Comparison of ENCODE assay signal across 11 cellular contexts in the genomic region with DNA sequence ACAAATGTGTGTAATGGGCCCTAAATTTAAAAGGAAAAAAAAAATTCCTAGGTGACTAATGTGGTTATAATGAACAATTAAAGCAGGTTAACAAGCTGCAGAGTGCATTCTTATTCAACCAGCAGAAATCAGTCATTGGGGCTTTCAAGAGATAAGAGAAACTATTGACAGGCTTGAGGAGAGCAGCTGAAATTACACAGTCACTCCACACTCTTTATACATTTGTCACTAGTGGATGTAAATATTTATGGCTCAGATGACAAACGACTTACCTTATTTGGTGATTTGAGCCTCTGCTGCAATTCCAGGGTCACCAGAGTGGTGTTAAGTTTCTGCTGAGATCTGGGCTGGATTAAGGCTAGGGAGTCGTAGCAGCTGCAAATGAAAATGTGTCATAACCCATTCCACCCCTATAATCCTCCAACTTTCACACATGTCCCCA.
DNase-seq lines count a peak whose midpoint lies in the region; ATAC-seq and TF ChIP-seq lines count a peak whose summit lies in the region.
"Had no signal": no experiment of that assay in that cellular context is flagged by ENCODE, and none has a peak within 500 bp of the region (broad histone marks: within the 10 kb centered on the region; RNA-seq: fewer than 3 reads in every experiment).

No MANE protein-coding gene starts in this region.

- H3K27me3 ChIP-seq in left lung, result no peaks in the 10 kb centered on the region

- no peak for TF ChIP-seq CTCF in left lung (IDR thresholded peaks at IDR 0.05)

- H3K27ac ChIP-seq in left lung, result no peak overlapping the region

- no peak overlapping the region for H3K4me3 ChIP-seq in left lung

- ATAC-seq in left lung (peak; percentile 59), HG02870 (IDR thresholded peaks at IDR 0.05; ENCODE audit: unreplicated experiment) (no peak)
- ATAC-seq: natural killer cell treated with Interleukin-12 subunit alpha and Interleukin-12 subunit beta and Interleukin-15 and Interleukin-18, amount 100 ng/mL, for 72 hours had no signal

- DNase-seq in DMS53 (lab: John Stamatoyannopoulos, UW), result peak; percentile 98
- DNase-seq in NCI-H1436 (lab: John Stamatoyannopoulos, UW), result peak; percentile 8
- peak; percentile 2 for DNase-seq in SW480 (ENCODE audit: low spot score)
- DNase-seq in left lung, result no peak
- no peak for DNase-seq in ureter (ENCODE audit: low spot score)
- no peak for DNase-seq in cerebellar cortex (ENCODE audit: low spot score)
- no peak for DNase-seq in activated CD4-positive, alpha-beta T cell treated with anti-CD3 and anti-CD28 coated beads, Interleukin-2, amount 50 U/mL, for 48 hours
- DNase-seq: activated T-cell treated with anti-CD3 and anti-CD28 coated beads, Interleukin-2, amount 50 U/mL, for 72 hours; hippocampal formation had no signal

- intact Hi-C loops in left lung (cut with DNase I), result no loop called here

- H3K36me3 ChIP-seq in left lung, result no peaks in the 10 kb centered on the region

- no peaks in the 10 kb centered on the region for H3K9me3 ChIP-seq in left lung

- H3K4me1 ChIP-seq in left lung, result no peaks in the 10 kb centered on the region

Comparison
In these comparisons a context has a peak if more than half of its experiments do, and no peak if none do; other contexts are left out.
1. DNase-seq: peak in DMS53 (single experiment), NCI-H1436 (single experiment) and SW480 (single experiment); none in left lung (0 of 2), ureter (single experiment), cerebellar cortex (single experiment) and activated CD4-positive, alpha-beta T cell treated with anti-CD3 and anti-CD28 coated beads, Interleukin-2, amount 50 U/mL, for 48 hours (0 of 2).